14 cellular contexts compared by ENCODE assay signal in genomic region chr1:215539803-215540575, GRCh38. TPM values are rescaled to one million over a fixed set of nuclear protein-coding genes. Genes with fewer than 3 reads are reported as not detected.
DNase-seq lines count a peak whose midpoint lies in the region; ATAC-seq and TF ChIP-seq lines count a peak whose summit lies in the region.
"Had no signal": no experiment of that assay in that cellular context is flagged by ENCODE, and none has a peak within 500 bp of the region (broad histone marks: within the 10 kb centered on the region; RNA-seq: fewer than 3 reads in every experiment).

No MANE protein-coding gene starts in this region.

- no peak overlapping the region for H3K4me3 Mint-ChIP-seq in activated T-cell treated with anti-CD3 and anti-CD28 coated beads, Interleukin-2, amount 50 U/mL, for 72 hours
- H3K4me3 Mint-ChIP-seq: activated B cell treated with CpG ODN at 0.5 μM for 24 hours, brain had no signal

- no peaks in the 10 kb centered on the region for H3K36me3 ChIP-seq in BE2C
- H3K36me3 ChIP-seq: SJCRH30, tibial nerve had no signal

- H3K36me3 Mint-ChIP-seq in activated T-cell treated with anti-CD3 and anti-CD28 coated beads, Interleukin-2, amount 50 U/mL, for 72 hours (ENCODE audit: insufficient read depth in 2 of 2): no peaks in the 10 kb centered on the region
- H3K36me3 Mint-ChIP-seq: brain had no signal

- H3K9me3 Mint-ChIP-seq in activated T-cell treated with anti-CD3 and anti-CD28 coated beads, Interleukin-2, amount 50 U/mL, for 72 hours: no peaks in the 10 kb centered on the region

- ATAC-seq in activated T-cell treated with anti-CD3 and anti-CD28 coated beads, Interleukin-2, amount 50 U/mL, for 72 hours (replicated peaks in 1 of 2): no peak
- no peak for ATAC-seq in GM19455 (IDR thresholded peaks at IDR 0.05; ENCODE audit: unreplicated experiment)

- H3K4me3 ChIP-seq in BE2C (ENCODE audit: low read depth, low read length) (no peak overlapping the region), foreskin fibroblast (ENCODE audit: low read depth in 1 of 2, low read length in 2 of 2) (no peak overlapping the region)
- H3K4me3 ChIP-seq: SJCRH30, tibial nerve had no signal

- DNase-seq in BE2C (peak; percentile 42), LHCN-M2 (ENCODE audit: low read depth) (peak; percentile 77), RPMI8226 (peak; percentile 91), foreskin fibroblast (peak; percentile 46 to 74), NCI-H510A (lab: John Stamatoyannopoulos, UW) (no peak), middle frontal gyrus (ENCODE audit: extremely low spot score, low spot score) (no peak)
- DNase-seq in activated T-cell treated with anti-CD3 and anti-CD28 coated beads, Interleukin-2, amount 50 U/mL, for 72 hours: no peak
- DNase-seq: activated B cell treated with CpG ODN at 0.5 μM for 24 hours; activated T-cell treated with anti-CD3 and anti-CD28 coated beads, Interleukin-2, amount 50 U/mL, for 48 hours; GF-D8 had no signal

- H3K27me3 Mint-ChIP-seq in activated T-cell treated with anti-CD3 and anti-CD28 coated beads, Interleukin-2, amount 50 U/mL, for 72 hours (ENCODE audit: low read depth): no peaks in the 10 kb centered on the region
- H3K27me3 Mint-ChIP-seq: activated B cell treated with CpG ODN at 0.5 μM for 24 hours had no signal

- no peaks in the 10 kb centered on the region for H3K9me3 ChIP-seq in BE2C
- H3K9me3 ChIP-seq: SJCRH30 had no signal

- H3K4me1 ChIP-seq in BE2C: peaks cover 5% of the 10 kb centered on the region
- H3K4me1 ChIP-seq: SJCRH30, tibial nerve had no signal

- H3K27me3 ChIP-seq in BE2C: no peaks in the 10 kb centered on the region
- H3K27me3 ChIP-seq: SJCRH30, tibial nerve had no signal

- H3K4me1 Mint-ChIP-seq in activated T-cell treated with anti-CD3 and anti-CD28 coated beads, Interleukin-2, amount 50 U/mL, for 72 hours (ENCODE audit: low read depth): no peaks in the 10 kb centered on the region
- H3K4me1 Mint-ChIP-seq: activated B cell treated with CpG ODN at 0.5 μM for 24 hours, brain had no signal

- no peak overlapping the region for H3K27ac Mint-ChIP-seq in activated T-cell treated with anti-CD3 and anti-CD28 coated beads, Interleukin-2, amount 50 U/mL, for 72 hours
- H3K27ac Mint-ChIP-seq: activated B cell treated with CpG ODN at 0.5 μM for 24 hours, brain had no signal

- TF ChIP-seq CTCF in BE2C (IDR thresholded peaks at IDR 0.05; ENCODE audit: low read depth, low read length): no peak
- TF ChIP-seq CTCF in foreskin fibroblast (IDR thresholded peaks at IDR 0.05; ENCODE audit: low read depth, low read length): no peak

RNA-seq across cellular contexts. Expression of gene KCTD3, which starts 27.1 kb away (rescaled TPM):
- 29.3 TPM for polyA plus RNA-seq in BE2C (2012; ENCODE audit: insufficient read depth, insufficient read length, low read depth)
- 34.8 and 42.1 TPM in 2 replicates for total RNA-seq in LHCN-M2 (2014; rRNA removed)
- 11.9 TPM for polyA plus RNA-seq in LHCN-M2 (2012)
- total RNA-seq in activated T-cell treated with anti-CD3 and anti-CD28 coated beads, Interleukin-2, amount 50 U/mL, for 72 hours: 1 to 10 TPM; 4.5 to 4.7 TPM

Comparison
In these comparisons a context has a peak if more than half of its experiments do, and no peak if none do; other contexts are left out.
1. DNase-seq: peak in BE2C (single experiment), LHCN-M2 (single experiment), RPMI8226 (single experiment) and foreskin fibroblast (2 of 2); none in activated T-cell treated with anti-CD3 and anti-CD28 coated beads, Interleukin-2, amount 50 U/mL, for 72 hours (0 of 2), NCI-H510A (single experiment) and middle frontal gyrus (single experiment).